8 cellular contexts compared by ENCODE assay signal in genomic region chr12:3200032-3200617, GRCh38.
DNase-seq lines count a peak whose midpoint lies in the region; ATAC-seq and TF ChIP-seq lines count a peak whose summit lies in the region.

No MANE protein-coding gene starts in this region.

- in situ Hi-C loops in GM13977 (cut with MboI; ENCODE audit: low pct_unique_long_range_greater_than_20kb, low sequenced_read_pairs, unreplicated experiment) = no loop called here

- no peak for TF ChIP-seq POLR2A in vagina (IDR thresholded peaks at IDR 0.05)

- peaks cover 22% of the 10 kb centered on the region for H3K27me3 ChIP-seq in PC-3 (ENCODE audit: low read length)
- H3K27me3 ChIP-seq in vagina = no peaks in the 10 kb centered on the region

- POLR2A ChIA-PET in PC-3 (lab: Charles Lee; ENCODE audit: unreplicated experiment) = no interaction called here

- H3K4me3 ChIP-seq in PC-3 (ENCODE audit: low read length) (peak overlapping the region; percentile 70), mucosa of descending colon (no peak overlapping the region), vagina (peak overlapping the region; percentile 42 to 63)

- intact Hi-C loops in PC-3 (cut with micrococcal nuclease) (loop anchor here (2.0 to 10.0 kb wide), 2 partner anchors 31 to 75 kb away; no protein-coding TSS in a partner anchor), mucosa of descending colon (cut with DNase I, micrococcal nuclease) (no loop called here), vagina (cut with DNase I) (loop anchor here (10.0 kb wide), 2 partner anchors 75 to 125 kb away; partner anchors contain the start of gene TSPAN9)

- CTCF ChIA-PET in PC-3 (lab: Charles Lee) = no interaction called here

- peak; percentile 82 for ATAC-seq in PC-3
- peak; percentile 65 for ATAC-seq in mucosa of descending colon
- ATAC-seq in GM18502 (IDR thresholded peaks at IDR 0.05; ENCODE audit: poor library complexity, unreplicated experiment) = no peak
- no peak for ATAC-seq in HG02763 (IDR thresholded peaks at IDR 0.05; ENCODE audit: unreplicated experiment)

- peak overlapping the region; percentile 72 for H2AFZ ChIP-seq in PC-3 (ENCODE audit: low read length)

- H3K4me2 ChIP-seq in PC-3 (ENCODE audit: low read length) = peak overlapping the region; percentile 94

- no TSS peak for BruUV-seq in PC-3 (replicated peaks; lab: Mats Ljungman, UMichigan)

- H3K36me3 ChIP-seq in PC-3 (ENCODE audit: low read depth, low read length) (no peaks in the 10 kb centered on the region), mucosa of descending colon (ENCODE audit: low read depth) (no peaks in the 10 kb centered on the region), vagina (no peaks in the 10 kb centered on the region)

- no peaks in the 10 kb centered on the region for H4K20me1 ChIP-seq in PC-3 (ENCODE audit: low read length)

- no peak overlapping the region for H3K27ac ChIP-seq in PC-3 (ENCODE audit: low read length)
- H3K27ac ChIP-seq in vagina = peak overlapping the region; percentile 34

- no peaks in the 10 kb centered on the region for H3K79me2 ChIP-seq in PC-3 (ENCODE audit: low read length)

- peaks cover 9% of the 10 kb centered on the region for H3K4me1 ChIP-seq in PC-3 (ENCODE audit: insufficient read depth, low read length)
- H3K4me1 ChIP-seq in mucosa of descending colon (ENCODE audit: low read depth) = peaks cover 16% of the 10 kb centered on the region
- peaks cover 47% of the 10 kb centered on the region for H3K4me1 ChIP-seq in vagina

- H3K9ac ChIP-seq in PC-3 (ENCODE audit: low read length) = no peak overlapping the region

- no peaks in the 10 kb centered on the region for H3F3A ChIP-seq in PC-3 (ENCODE audit: low read length, unreplicated experiment)

- TF ChIP-seq CTCF in GM13977 (IDR thresholded peaks at IDR 0.05; ENCODE audit: extremely low read depth, insufficient read depth, missing control alignments) (no peak), PC-3 (conservative IDR thresholded peaks at IDR 0.05; ENCODE audit: low read depth, low read length) (no peak), mucosa of descending colon (IDR thresholded peaks at IDR 0.05) (no peak), vagina (IDR thresholded peaks at IDR 0.05) (no peak)

- DNase-seq in GM13977 (ENCODE audit: low spot score) (peak; percentile 52), PC-3 (peak; percentile 30), epidermal melanocyte (ENCODE audit: insufficient read length, low spot score) (peak; percentile 42), mucosa of descending colon (peak in 2 of 3 donors; percentile 19 to 51), vagina (ENCODE audit: extremely low spot score in 2 of 2) (no peak), GF-D8 (lab: John Stamatoyannopoulos, UW) (no peak)

- H3K9me3 ChIP-seq in PC-3 (ENCODE audit: low read length) (no peaks in the 10 kb centered on the region), mucosa of descending colon (no peaks in the 10 kb centered on the region), vagina (no peaks in the 10 kb centered on the region)

- no peaks in the 10 kb centered on the region for H3K9me2 ChIP-seq in PC-3 (replicated peaks; ENCODE audit: low read length)

Comparison
In these comparisons a context has a peak if more than half of its experiments do, and no peak if none do; other contexts are left out.
1. DNase-seq: peak in GM13977 (single experiment), PC-3 (single experiment), epidermal melanocyte (single experiment) and mucosa of descending colon (2 of 3); none in vagina (0 of 2) and GF-D8 (single experiment).
2. ATAC-seq: peak in PC-3 (single experiment) and mucosa of descending colon (single experiment); none in GM18502 (single experiment) and HG02763 (single experiment).
3. intact Hi-C loops: an anchor here in PC-3 (2.0 to 10.0 kb wide) and vagina (10.0 kb wide); none called in mucosa of descending colon.